ENCODE assay signal across 1 cellular context in the genomic region with DNA sequence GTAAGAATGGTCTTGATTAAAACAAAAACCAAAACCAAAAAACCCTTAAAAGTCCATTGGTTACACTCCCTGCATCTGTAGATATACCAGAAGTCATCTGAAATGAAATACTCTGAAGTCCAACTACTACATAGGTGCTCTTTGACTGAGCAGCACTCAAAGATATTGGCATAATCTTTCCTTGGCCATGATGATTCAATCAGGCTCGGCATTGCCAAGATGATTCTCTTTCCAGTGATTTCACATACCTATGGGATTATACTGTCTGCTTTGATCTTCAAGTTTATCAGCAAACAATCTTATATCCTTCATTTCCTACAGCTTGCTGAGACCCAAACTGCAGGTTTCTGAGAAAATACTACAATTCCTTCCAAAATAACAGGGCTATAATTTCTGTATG.
TF ChIP-seq lines count a peak whose summit lies in the region.

No MANE protein-coding gene starts in this region.

TF ChIP-seq in GM23338, 12 proteins besides CTCF, POLR2A, EP300 and RAD21 (continued from another document):
- TF ChIP-seq REST (IDR thresholded peaks at IDR 0.05; ENCODE audit: unreplicated experiment), result no peak
- TF ChIP-seq NANOG (IDR thresholded peaks at IDR 0.05; ENCODE audit: borderline replicate concordance), result no peak
- no peak for TF ChIP-seq POLR2AphosphoS5 (IDR thresholded peaks at IDR 0.05; ENCODE audit: low read depth)
- TF ChIP-seq ZNF114 (CRISPR knock-in tag; IDR thresholded peaks at IDR 0.05), result no peak
- no peak for TF ChIP-seq EZH2phosphoT487 (IDR thresholded peaks at IDR 0.05; ENCODE audit: unreplicated experiment)
- no peak for TF ChIP-seq STAT1 (IDR thresholded peaks at IDR 0.05; ENCODE audit: unreplicated experiment)
TF ChIP-seq in GM23338: peak in this region for 0.
